In the genomic region with DNA sequence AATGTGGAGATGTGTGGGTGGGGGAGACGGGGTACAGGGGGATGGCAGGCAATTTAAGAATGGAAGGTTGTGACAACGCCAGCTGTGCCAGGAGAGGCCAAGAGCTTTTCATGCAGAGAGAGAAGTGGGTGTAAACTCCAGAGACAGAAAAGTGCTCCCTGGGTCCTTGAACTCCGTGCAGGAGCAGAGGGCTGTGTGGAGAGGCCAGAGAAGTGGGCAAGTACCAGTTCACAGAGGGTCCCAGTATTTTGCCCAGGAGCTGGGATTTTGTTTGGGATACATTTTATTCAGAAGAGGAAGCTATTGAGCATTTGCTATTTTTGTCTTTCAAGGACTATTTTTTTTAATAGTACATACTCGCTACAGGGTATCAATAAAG, we compare ENCODE assay signal across 15 cellular contexts. TPM values are rescaled to one million over a fixed set of nuclear protein-coding genes. Genes with fewer than 3 reads are reported as not detected.
DNase-seq lines count a peak whose midpoint lies in the region; ATAC-seq and TF ChIP-seq lines count a peak whose summit lies in the region.
"Had no signal": no experiment of that assay in that cellular context is flagged by ENCODE, and none has a peak within 500 bp of the region (broad histone marks: within the 10 kb centered on the region; RNA-seq: fewer than 3 reads in every experiment).

No MANE protein-coding gene starts in this region.

- H3K27ac Mint-ChIP-seq in T-helper 17 cell, result no peak overlapping the region
- H3K27ac Mint-ChIP-seq in activated CD4-positive, alpha-beta memory T cell treated with anti-CD3 and anti-CD28 coated beads for 36 hours, result no peak overlapping the region
- H3K27ac Mint-ChIP-seq: CD4-positive, alpha-beta T cell had no signal

- no peaks in the 10 kb centered on the region for H3F3A ChIP-seq in PC-3 (ENCODE audit: low read length, unreplicated experiment)

- no peak overlapping the region for H2BK12ac ChIP-seq in neuronal stem cell (ENCODE audit: low read length)

- no peak overlapping the region for H4K91ac ChIP-seq in neuronal stem cell (ENCODE audit: low read depth, low read length, poor library complexity)

- H4K8ac ChIP-seq in neuronal stem cell (ENCODE audit: low read depth, low read length), result no peak overlapping the region

- CTCF ChIA-PET in mammary epithelial cell (lab: Charles Lee; ENCODE audit: low non-redundant PET) (no interaction called here), HEK293 (lab: Yijun Ruan, JAX) (interaction anchor here (0.5 to 3.3 kb wide), 30 partner anchors 9 to 622 kb away, joined by 3 to 19 read pairs (median 4); a partner anchor contains a TSS), PC-3 (lab: Charles Lee) (interaction anchor here (0.5 kb wide), 1 partner anchor 56 kb away, joined by 6 read pairs; no protein-coding TSS in a partner anchor)
- CTCF ChIA-PET in activated CD4-positive, alpha-beta memory T cell treated with anti-CD3 and anti-CD28 coated beads for 36 hours (lab: Charles Lee), result interaction anchor here (0.8 to 2.6 kb wide), 18 partner anchors 9 to 593 kb away, joined by 3 to 10 read pairs (median 3); a partner anchor contains a TSS

- H3K4ac ChIP-seq in neuronal stem cell (ENCODE audit: low read length), result no peak overlapping the region

- TF ChIP-seq POLR2A in breast epithelium (IDR thresholded peaks at IDR 0.05), result no peak

- H2AFZ ChIP-seq in mammary epithelial cell (ENCODE audit: low read depth, low read length) (peak overlapping the region; percentile 14), PC-3 (ENCODE audit: low read length) (peak overlapping the region; percentile 56; the same call in 1 of the 2 replicates), neuronal stem cell (ENCODE audit: low read length) (peak overlapping the region; percentile 52)

- H3K18ac ChIP-seq in neuronal stem cell (ENCODE audit: low read length), result no peak overlapping the region

- no peak overlapping the region for H2BK15ac ChIP-seq in neuronal stem cell (ENCODE audit: low read length)

- POLR2A ChIA-PET in HEK293 (lab: Yijun Ruan, JAX), result no interaction called here
- POLR2A ChIA-PET in PC-3 (lab: Charles Lee; ENCODE audit: unreplicated experiment), result no interaction called here
- POLR2A ChIA-PET in activated CD4-positive, alpha-beta memory T cell treated with anti-CD3 and anti-CD28 coated beads for 36 hours (lab: Charles Lee), result no interaction called here

- peaks cover 4% of the 10 kb centered on the region for H3K4me1 Mint-ChIP-seq in T-helper 17 cell
- H3K4me1 Mint-ChIP-seq in activated CD4-positive, alpha-beta memory T cell treated with anti-CD3 and anti-CD28 coated beads for 36 hours (ENCODE audit: low read depth), result peaks cover 5% of the 10 kb centered on the region

- H3K9me3 Mint-ChIP-seq in activated CD4-positive, alpha-beta memory T cell treated with anti-CD3 and anti-CD28 coated beads for 36 hours, result no peaks in the 10 kb centered on the region
- H3K9me3 Mint-ChIP-seq: CD4-positive, alpha-beta T cell had no signal

- no peak overlapping the region for H2AK5ac ChIP-seq in neuronal stem cell (ENCODE audit: low read depth, low read length)

- no peaks in the 10 kb centered on the region for H4K20me1 ChIP-seq in mammary epithelial cell (ENCODE audit: insufficient read depth, low read length)
- no peaks in the 10 kb centered on the region for H4K20me1 ChIP-seq in PC-3 (ENCODE audit: low read length)

- no peak for TF ChIP-seq CTCF in mammary epithelial cell (conservative IDR thresholded peaks at IDR 0.05 in 1 of 2, IDR thresholded peaks at IDR 0.05 in 1 of 2; ENCODE audit: extremely low read depth in 1 of 2, insufficient read depth in 1 of 2, low read depth in 1 of 2, low read length in 2 of 2)
- TF ChIP-seq CTCF in breast epithelium (IDR thresholded peaks at IDR 0.05), result no peak
- TF ChIP-seq CTCF in HEK293 (tag by site-specific recombination; IDR thresholded peaks at IDR 0.05), result no peak
- TF ChIP-seq CTCF in PC-3 (conservative IDR thresholded peaks at IDR 0.05; ENCODE audit: low read depth, low read length), result no peak

- no TSS peak for BruUV-seq in mammary epithelial cell (replicated peaks; lab: Mats Ljungman, UMichigan)
- no TSS peak for BruUV-seq in PC-3 (replicated peaks; lab: Mats Ljungman, UMichigan)

- H3K4me3 ChIP-seq in mammary epithelial cell (replicated peaks in 1 of 3; ENCODE audit: insufficient read depth in 1 of 3, low read depth in 2 of 3, low read length in 3 of 3) (no peak overlapping the region), breast epithelium (no peak overlapping the region), HEK293 (ENCODE audit: low read depth, low read length) (no peak overlapping the region), PC-3 (ENCODE audit: low read length) (no peak overlapping the region), neuronal stem cell (ENCODE audit: low read length in 2 of 2) (no peak overlapping the region)

- H3K9me3 ChIP-seq in mammary epithelial cell (replicated peaks; ENCODE audit: insufficient read depth, low read length) (no peaks in the 10 kb centered on the region), breast epithelium (no peaks in the 10 kb centered on the region), HEK293 (ENCODE audit: control insufficient read depth, insufficient read depth, low read depth, low read length) (no peaks in the 10 kb centered on the region), PC-3 (ENCODE audit: low read length) (no peaks in the 10 kb centered on the region), neuronal stem cell (replicated peaks in 1 of 2; ENCODE audit: control insufficient read depth in 2 of 2, insufficient read depth in 1 of 2, low read depth in 1 of 2, low read length in 2 of 2) (no peaks in the 10 kb centered on the region), T-helper 17 cell (ENCODE audit: control insufficient read depth, low read length, poor library complexity, severe bottlenecking) (no peaks in the 10 kb centered on the region)
- H3K9me3 ChIP-seq: BE2C, Caco-2 had no signal

- intact Hi-C loops in mammary epithelial cell (cut with micrococcal nuclease), result loop anchor here (1.0 to 10.0 kb wide), 4 partner anchors 136 to 745 kb away; a partner anchor contains a TSS
- intact Hi-C loops in breast epithelium (cut with DNase I; ENCODE audit: low total_unique reads), result no loop called here
- intact Hi-C loops in PC-3 (cut with micrococcal nuclease), result loop anchor here (1.0 kb wide), 1 partner anchor 136 kb away; no protein-coding TSS in a partner anchor
- intact Hi-C loops in activated CD4-positive, alpha-beta memory T cell treated with anti-CD3 and anti-CD28 coated beads for 36 hours (cut with micrococcal nuclease), result loop anchor here (1.0 to 10.0 kb wide), 3 partner anchors 136 to 747 kb away; no protein-coding TSS in a partner anchor

- no peak overlapping the region for H3K14ac ChIP-seq in neuronal stem cell (ENCODE audit: low read length)

- 62% methylated on average over 4 of the region's 4 CpGs for WGBS in mammary epithelial cell (ENCODE audit: low coverage, missing lambda C conversion rate)
- no CpG with 5 or more reads among the region's 4 CpGs for WGBS in neuronal stem cell (ENCODE audit: extremely low coverage in 2 of 2, insufficient read length in 2 of 2, insufficient replicate concordance in 1 of 2), 2 donors

- dilution Hi-C loops in mammary epithelial cell (cut with HindIII; ENCODE audit: low sequenced_read_pairs), result no loop called here

- no peak overlapping the region for H3K4me2 ChIP-seq in mammary epithelial cell (ENCODE audit: insufficient read depth, low read depth, low read length)
- H3K4me2 ChIP-seq in PC-3 (ENCODE audit: low read length), result no peak overlapping the region
- H3K4me2 ChIP-seq in neuronal stem cell (ENCODE audit: insufficient read depth, low read length, poor library complexity, severe bottlenecking), result no peak overlapping the region

- H3K79me1 ChIP-seq in neuronal stem cell (ENCODE audit: low read depth, low read length), result no peaks in the 10 kb centered on the region

- no peak for DNase-seq in mammary epithelial cell
- DNase-seq in breast epithelium (ENCODE audit: low spot score in 2 of 2), result no peak
- no peak for DNase-seq in PC-3
- DNase-seq in neuronal stem cell (ENCODE audit: low spot score), result no peak
- DNase-seq in T-helper 17 cell, result no peak
- no peak for DNase-seq in activated CD4-positive, alpha-beta memory T cell treated with anti-CD3 and anti-CD28 coated beads for 36 hours
- DNase-seq: BE2C; CD4-positive, alpha-beta T cell; DND-41; NCI-H2171; Right ventricle myocardium superior had no signal

- ATAC-seq in PC-3, result no peak
- ATAC-seq in HG02763 (IDR thresholded peaks at IDR 0.05; ENCODE audit: unreplicated experiment), result no peak
- ATAC-seq in T-helper 17 cell, result no peak

- H3K4me1 ChIP-seq in mammary epithelial cell (ENCODE audit: insufficient read depth, low read length) (peaks cover 7% of the 10 kb centered on the region), breast epithelium (no peaks in the 10 kb centered on the region), HEK293 (ENCODE audit: control insufficient read depth, insufficient read depth, low read length) (0 out of 2 replicates have a peak, but pooled peaks cover 3% of the 10 kb centered on the region), PC-3 (ENCODE audit: insufficient read depth, low read length) (no peaks in the 10 kb centered on the region), neuronal stem cell (ENCODE audit: control insufficient read depth in 2 of 2, insufficient read depth in 1 of 2, low read depth in 1 of 2, low read length in 2 of 2) (no peaks in the 10 kb centered on the region)
- H3K4me1 ChIP-seq: BE2C, Caco-2 had no signal

- H3K79me2 ChIP-seq in mammary epithelial cell (ENCODE audit: insufficient read depth, low read length) (no peaks in the 10 kb centered on the region), PC-3 (ENCODE audit: low read length) (no peaks in the 10 kb centered on the region)

- H3K9ac ChIP-seq in mammary epithelial cell (ENCODE audit: insufficient read depth, low read length) (no peak overlapping the region), PC-3 (ENCODE audit: low read length) (no peak overlapping the region), neuronal stem cell (ENCODE audit: low read depth, low read length, poor library complexity) (no peak overlapping the region)

- H3K36me3 ChIP-seq in mammary epithelial cell (ENCODE audit: insufficient read depth, low read length) (no peaks in the 10 kb centered on the region), breast epithelium (no peaks in the 10 kb centered on the region), HEK293 (ENCODE audit: control insufficient read depth in 2 of 2, insufficient read depth in 1 of 2, low read length in 2 of 2) (no peaks in the 10 kb centered on the region), PC-3 (ENCODE audit: low read depth, low read length) (no peaks in the 10 kb centered on the region), neuronal stem cell (replicated peaks in 1 of 2; ENCODE audit: control insufficient read depth in 2 of 2, insufficient read depth in 2 of 2, low read length in 2 of 2) (no peaks in the 10 kb centered on the region)
- H3K36me3 ChIP-seq: BE2C had no signal

- peaks cover 48% of the 10 kb centered on the region for H3K27me3 Mint-ChIP-seq in T-helper 17 cell
- H3K27me3 Mint-ChIP-seq in activated CD4-positive, alpha-beta memory T cell treated with anti-CD3 and anti-CD28 coated beads for 36 hours, result peaks cover 13% of the 10 kb centered on the region

- no peak overlapping the region for H2BK120ac ChIP-seq in neuronal stem cell (ENCODE audit: low read depth, low read length)

- no peak overlapping the region for H3K27ac ChIP-seq in mammary epithelial cell (ENCODE audit: insufficient read depth, low read depth, low read length)
- no peak overlapping the region for H3K27ac ChIP-seq in breast epithelium
- H3K27ac ChIP-seq in HEK293 (ENCODE audit: extremely low read depth, low read depth, low read length), result no peak overlapping the region
- H3K27ac ChIP-seq in PC-3 (ENCODE audit: low read length), result no peak overlapping the region
- H3K27ac ChIP-seq in neuronal stem cell (replicated peaks; ENCODE audit: low read length), result no peak overlapping the region
- H3K27ac ChIP-seq: HL-60 had no signal

- no peaks in the 10 kb centered on the region for H3K9me2 ChIP-seq in PC-3 (replicated peaks; ENCODE audit: low read length)

- in situ Hi-C loops in mammary epithelial cell (cut with MboI; ENCODE audit: low sequenced_read_pairs in 2 of 2), result no loop called here

- no peak overlapping the region for H2BK5ac ChIP-seq in neuronal stem cell (ENCODE audit: low read length)

- no peak overlapping the region for H3K4me3 Mint-ChIP-seq in T-helper 17 cell
- H3K4me3 Mint-ChIP-seq in activated CD4-positive, alpha-beta memory T cell treated with anti-CD3 and anti-CD28 coated beads for 36 hours, result no peak overlapping the region
- H3K4me3 Mint-ChIP-seq: CD4-positive, alpha-beta T cell had no signal

- no peak overlapping the region for H3K23ac ChIP-seq in neuronal stem cell (ENCODE audit: low read depth, low read length, poor library complexity)

- no peaks in the 10 kb centered on the region for H3K27me3 ChIP-seq in mammary epithelial cell (ENCODE audit: insufficient read depth, low read length)
- no peaks in the 10 kb centered on the region for H3K27me3 ChIP-seq in breast epithelium
- H3K27me3 ChIP-seq in PC-3 (ENCODE audit: low read length), result peaks cover 6% of the 10 kb centered on the region
- peaks cover 0 to 11% (median 2%) of the 10 kb centered on the region in 3 experiments for H3K27me3 ChIP-seq in neuronal stem cell (ENCODE audit: control insufficient read depth in 3 of 3, insufficient read depth in 3 of 3, low read depth in 1 of 3, low read length in 3 of 3)

- H3K36me3 Mint-ChIP-seq in T-helper 17 cell (ENCODE audit: low read depth), result no peaks in the 10 kb centered on the region
- H3K36me3 Mint-ChIP-seq in activated CD4-positive, alpha-beta memory T cell treated with anti-CD3 and anti-CD28 coated beads for 36 hours, result no peaks in the 10 kb centered on the region

RNA-seq across cellular contexts. Expression of a gene that starts 19.5 kb away (rescaled TPM):
- total RNA-seq in mammary epithelial cell, result 10 to 100 TPM; 53.8 to 78.0 TPM
- polyA plus RNA-seq in mammary epithelial cell, result 54.0 TPM
- polyA minus RNA-seq in mammary epithelial cell, result 81.1 TPM
- total RNA-seq in breast epithelium, result 100 to 1,000 TPM in 1 of 3 donors, 10 to 100 TPM in 2; 48.0 to 119 (median 79.3) TPM
- 86.0 and 96.9 TPM in 2 replicates for total RNA-seq in PC-3 (2014; rRNA removed)
- polyA plus RNA-seq in neuronal stem cell (2013, experiment 1 of 2), result 120 TPM
- 125 TPM for polyA plus RNA-seq in neuronal stem cell (2013, experiment 2 of 2)
- 10 to 100 TPM; 84.6 to 98.1 TPM for total RNA-seq in T-helper 17 cell
- 10 to 100 TPM; 93.3 to 99.4 TPM for total RNA-seq in activated CD4-positive, alpha-beta memory T cell treated with anti-CD3 and anti-CD28 coated beads for 36 hours
